Comparison of ENCODE assay signal across 12 cellular contexts in the genomic region with DNA sequence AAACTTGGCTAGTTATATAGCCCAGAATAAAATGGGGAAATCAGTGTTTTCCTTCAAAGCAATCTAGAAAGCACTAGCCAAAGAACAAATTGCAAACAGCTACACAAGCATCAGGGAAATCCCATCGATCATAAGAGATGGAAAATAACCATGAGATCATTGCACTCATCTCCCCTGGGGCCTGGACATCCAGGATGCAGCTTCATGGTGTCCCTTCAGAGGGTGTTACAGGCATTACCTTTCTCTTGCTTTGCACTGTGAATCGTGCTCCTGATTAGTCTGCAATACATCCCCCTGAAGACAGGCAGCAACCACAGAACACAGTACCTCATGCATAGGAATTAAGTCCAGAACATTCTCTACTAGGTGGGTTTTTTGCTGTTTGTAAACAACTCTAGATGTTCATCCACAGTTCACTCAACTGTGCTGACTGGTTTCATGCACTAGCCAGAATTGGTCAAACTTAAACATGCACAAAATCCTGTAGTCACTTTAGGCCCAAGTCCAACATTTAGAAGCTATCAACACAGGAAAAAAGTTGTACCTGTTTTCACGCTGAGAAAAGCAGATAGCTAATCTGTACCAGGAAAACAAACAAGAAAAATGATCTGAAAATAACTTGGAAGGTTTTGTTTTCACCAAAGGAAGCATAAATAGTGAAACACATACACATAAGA.
DNase-seq lines count a peak whose midpoint lies in the region; ATAC-seq, FAIRE-seq and TF ChIP-seq lines count a peak whose summit lies in the region.
"Had no signal": no experiment of that assay in that cellular context is flagged by ENCODE, and none has a peak within 500 bp of the region (broad histone marks: within the 10 kb centered on the region; RNA-seq: fewer than 3 reads in every experiment).

No MANE protein-coding gene starts in this region.

- no peak for DNase-seq in stimulated activated naive CD8-positive, alpha-beta T cell treated with anti-CD3 and anti-CD28 coated beads, Interleukin-15, amount 100 ng/mL, for 72 hours
- DNase-seq in fibroblast of villous mesenchyme (ENCODE audit: low read depth) (peak; percentile 27), pancreas (no peak), SIG-M5 treated with dmso at 0.1 percent for 504 hours (lab: John Stamatoyannopoulos, UW; ENCODE audit: unreplicated experiment) (no peak), MG63 (no peak), nephron progenitor cell (no peak)
- no peak for DNase-seq in activated naive CD4-positive, alpha-beta T cell (lab: John Stamatoyannopoulos, UW)
- DNase-seq: Calu3, dorsolateral prefrontal cortex, foreskin keratinocyte, substantia nigra had no signal

- H3K4me3 ChIP-seq in fibroblast of villous mesenchyme (ENCODE audit: low read depth, low read length) (no peak overlapping the region), pancreas (no peak overlapping the region), MG63 (no peak overlapping the region)
- H3K4me3 ChIP-seq: dorsolateral prefrontal cortex had no signal

- H3K27me3 Mint-ChIP-seq in stimulated activated naive CD8-positive, alpha-beta T cell treated with anti-CD3 and anti-CD28 coated beads, Interleukin-15, Interleukin-2, amounts not matched to agents 100 ng/mL and 50 ng/mL, for 24 hours = no peaks in the 10 kb centered on the region
- H3K27me3 Mint-ChIP-seq in stimulated activated naive CD8-positive, alpha-beta T cell treated with anti-CD3 and anti-CD28 coated beads, Interleukin-15, amount 100 ng/mL, for 72 hours = no peaks in the 10 kb centered on the region
- peaks cover 4% of the 10 kb centered on the region for H3K27me3 Mint-ChIP-seq in nephron progenitor cell (ENCODE audit: low read depth, poor library complexity)

- no peak for ATAC-seq in stimulated activated naive CD8-positive, alpha-beta T cell treated with anti-CD3 and anti-CD28 coated beads, Interleukin-15, amount 100 ng/mL, for 72 hours
- ATAC-seq in pancreas = peak; percentile 24 to 74 (median 62)
- ATAC-seq: foreskin keratinocyte had no signal

- H3K9me3 ChIP-seq in pancreas (no peaks in the 10 kb centered on the region), MG63 (no peaks in the 10 kb centered on the region)

- intact Hi-C loops in pancreas (cut with DNase I) = loop anchor here in 1 of 3 donors (10.0 kb wide), 1 partner anchor 102 kb away; no protein-coding TSS in a partner anchor

- no peaks in the 10 kb centered on the region for H3K9me3 Mint-ChIP-seq in stimulated activated naive CD8-positive, alpha-beta T cell treated with anti-CD3 and anti-CD28 coated beads, Interleukin-15, Interleukin-2, amounts not matched to agents 100 ng/mL and 50 ng/mL, for 24 hours
- no peaks in the 10 kb centered on the region for H3K9me3 Mint-ChIP-seq in stimulated activated naive CD8-positive, alpha-beta T cell treated with anti-CD3 and anti-CD28 coated beads, Interleukin-15, amount 100 ng/mL, for 72 hours
- H3K9me3 Mint-ChIP-seq in nephron progenitor cell = no peaks in the 10 kb centered on the region

- TF ChIP-seq CTCF in fibroblast of villous mesenchyme (IDR thresholded peaks at IDR 0.05; ENCODE audit: insufficient read depth, low read depth, low read length) = peak; percentile 7
- no peak for TF ChIP-seq CTCF in pancreas (IDR thresholded peaks at IDR 0.05)
- no peak for TF ChIP-seq CTCF in nephron progenitor cell (IDR thresholded peaks at IDR 0.05)

- H3K27me3 ChIP-seq in pancreas = no peaks in the 10 kb centered on the region
- H3K27me3 ChIP-seq in MG63 = no peaks in the 10 kb centered on the region
- H3K27me3 ChIP-seq: dorsolateral prefrontal cortex, foreskin keratinocyte had no signal

- no peaks in the 10 kb centered on the region for H3K36me3 Mint-ChIP-seq in stimulated activated naive CD8-positive, alpha-beta T cell treated with anti-CD3 and anti-CD28 coated beads, Interleukin-15, Interleukin-2, amounts not matched to agents 100 ng/mL and 50 ng/mL, for 24 hours (ENCODE audit: low read depth)
- H3K36me3 Mint-ChIP-seq in nephron progenitor cell (ENCODE audit: low read depth) = no peaks in the 10 kb centered on the region

- FAIRE-seq in pancreas (lab: Jason Lieb, UNC) = no peak

- no peaks in the 10 kb centered on the region for H3K36me3 ChIP-seq in pancreas
- H3K36me3 ChIP-seq in MG63 = no peaks in the 10 kb centered on the region

- H3K4me1 ChIP-seq in pancreas = peaks cover 22 to 35% (median 30%) of the 10 kb centered on the region in 3 donors

- H3K27ac ChIP-seq in pancreas = peak overlapping the region in 3 of 4 donors; percentile 7 to 69 (median 44)
- H3K27ac ChIP-seq: dorsolateral prefrontal cortex, foreskin keratinocyte had no signal

- H3K4me1 Mint-ChIP-seq in stimulated activated naive CD8-positive, alpha-beta T cell treated with anti-CD3 and anti-CD28 coated beads, Interleukin-15, Interleukin-2, amounts not matched to agents 100 ng/mL and 50 ng/mL, for 24 hours (ENCODE audit: low read depth) = peaks cover 26% of the 10 kb centered on the region
- peaks cover 23% of the 10 kb centered on the region for H3K4me1 Mint-ChIP-seq in stimulated activated naive CD8-positive, alpha-beta T cell treated with anti-CD3 and anti-CD28 coated beads, Interleukin-15, amount 100 ng/mL, for 72 hours
- H3K4me1 Mint-ChIP-seq in nephron progenitor cell = peaks cover 58% of the 10 kb centered on the region

- H3K27ac Mint-ChIP-seq in stimulated activated naive CD8-positive, alpha-beta T cell treated with anti-CD3 and anti-CD28 coated beads, Interleukin-15, Interleukin-2, amounts not matched to agents 100 ng/mL and 50 ng/mL, for 24 hours = peak overlapping the region; percentile 4
- H3K27ac Mint-ChIP-seq in stimulated activated naive CD8-positive, alpha-beta T cell treated with anti-CD3 and anti-CD28 coated beads, Interleukin-15, amount 100 ng/mL, for 72 hours = no peak overlapping the region
- no peak overlapping the region for H3K27ac Mint-ChIP-seq in nephron progenitor cell

- H3K4me3 Mint-ChIP-seq in stimulated activated naive CD8-positive, alpha-beta T cell treated with anti-CD3 and anti-CD28 coated beads, Interleukin-15, Interleukin-2, amounts not matched to agents 100 ng/mL and 50 ng/mL, for 24 hours = no peak overlapping the region
- H3K4me3 Mint-ChIP-seq in stimulated activated naive CD8-positive, alpha-beta T cell treated with anti-CD3 and anti-CD28 coated beads, Interleukin-15, amount 100 ng/mL, for 72 hours = no peak overlapping the region
- H3K4me3 Mint-ChIP-seq in nephron progenitor cell = no peak overlapping the region

- 16 to 22% methylated on average over 3 of the region's 3 CpGs for WGBS in pancreas, 2 donors
